8 cellular contexts compared by ENCODE assay signal in genomic region chr4:140154572-140154891, GRCh38. TPM values are rescaled to one million over a fixed set of nuclear protein-coding genes. Genes with fewer than 3 reads are reported as not detected.
DNase-seq lines count a peak whose midpoint lies in the region; ATAC-seq and TF ChIP-seq lines count a peak whose summit lies in the region.

No MANE protein-coding gene starts in this region.

- TF ChIP-seq CTCF in OCI-LY7 (conservative IDR thresholded peaks at IDR 0.05; ENCODE audit: low read length) (no peak; the same call in 1 of the 2 replicates), epithelial cell of esophagus (IDR thresholded peaks at IDR 0.05; ENCODE audit: insufficient read depth, low read depth, low read length, missing control alignments) (no peak), parathyroid adenoma (IDR thresholded peaks at IDR 0.05) (no peak)

- H3K9me3 ChIP-seq in OCI-LY7 (ENCODE audit: low read length) (no peaks in the 10 kb centered on the region), parathyroid adenoma (ENCODE audit: control insufficient read depth, low read length) (no peaks in the 10 kb centered on the region)

- H3K79me2 ChIP-seq in OCI-LY7 (ENCODE audit: insufficient read depth, low read depth, low read length) = no peaks in the 10 kb centered on the region
- H3K79me2 ChIP-seq in parathyroid adenoma = no peaks in the 10 kb centered on the region

- H3K9ac ChIP-seq in parathyroid adenoma = no peak overlapping the region

- no peak for ATAC-seq in GM21528 (IDR thresholded peaks at IDR 0.05; ENCODE audit: low FRiP score, unreplicated experiment)

- POLR2A ChIA-PET in OCI-LY7 (lab: Charles Lee) = interaction anchor here (1.0 kb wide), 1 partner anchor 88 kb away, joined by 3 read pairs; no protein-coding TSS in a partner anchor

- H3K36me3 ChIP-seq in OCI-LY7 (ENCODE audit: insufficient read depth, low read length) (no peaks in the 10 kb centered on the region), parathyroid adenoma (ENCODE audit: control insufficient read depth, insufficient read depth, low read length) (no peaks in the 10 kb centered on the region)

- intact Hi-C loops in OCI-LY7 (cut with micrococcal nuclease; ENCODE audit: unreplicated experiment) (loop anchor here (1.0 to 10.0 kb wide), 6 partner anchors 95 to 1137 kb away; partner anchors contain the start of genes NOCT, RAB33B and SETD7), head of caudate nucleus (cut with DNase I) (loop anchor here (5.0 to 10.0 kb wide), 4 partner anchors 102 to 417 kb away; no protein-coding TSS in a partner anchor)

- peak overlapping the region; percentile 81 for H3K4me2 ChIP-seq in OCI-LY7 (ENCODE audit: low read length)
- H3K4me2 ChIP-seq in parathyroid adenoma (ENCODE audit: low read length) = peak overlapping the region; percentile 99

- H3K27ac ChIP-seq in OCI-LY7 (ENCODE audit: low read depth, low read length, poor library complexity, severe bottlenecking) (peak overlapping the region; percentile 52), parathyroid adenoma (peak overlapping the region; percentile 98)

- H4K20me1 ChIP-seq in OCI-LY7 (ENCODE audit: insufficient read depth, low read length) = no peaks in the 10 kb centered on the region

- H2AFZ ChIP-seq in OCI-LY7 (ENCODE audit: low read length) (peak overlapping the region; percentile 95), parathyroid adenoma (peak overlapping the region; percentile 90)

- BruUV-seq in OCI-LY7 (replicated peaks; lab: Mats Ljungman, UMichigan) = no TSS peak

- no peaks in the 10 kb centered on the region for H3K9me2 ChIP-seq in OCI-LY7 (ENCODE audit: insufficient read depth, low read length)

- peaks cover 59% of the 10 kb centered on the region for H3K4me1 ChIP-seq in OCI-LY7 (ENCODE audit: insufficient read depth, low read length, poor library complexity, severe bottlenecking)
- H3K4me1 ChIP-seq in parathyroid adenoma = no peaks in the 10 kb centered on the region

- CTCF ChIA-PET in OCI-LY7 (lab: Charles Lee; ENCODE audit: unreplicated experiment) = no interaction called here

- peak; percentile 54 for DNase-seq in DMS153 (lab: John Stamatoyannopoulos, UW)
- DNase-seq in OCI-LY7 (ENCODE audit: low spot score) = no peak
- DNase-seq in epithelial cell of esophagus (ENCODE audit: low read depth) = no peak
- DNase-seq in iPS-NIHi11 (ENCODE audit: low spot score) = no peak
- DNase-seq in COLO668 (lab: John Stamatoyannopoulos, UW; ENCODE audit: unreplicated experiment) = no peak
- no peak for DNase-seq in head of caudate nucleus

- no peaks in the 10 kb centered on the region for H3K27me3 ChIP-seq in parathyroid adenoma (ENCODE audit: control insufficient read depth, insufficient read depth, low read length)

- peak overlapping the region; percentile 72 for H3K4me3 ChIP-seq in OCI-LY7 (ENCODE audit: low read depth, low read length, poor library complexity, severe bottlenecking)
- H3K4me3 ChIP-seq in epithelial cell of esophagus (ENCODE audit: low read length) = peak overlapping the region; percentile 94
- H3K4me3 ChIP-seq in parathyroid adenoma (ENCODE audit: low read depth, low read length) = peak overlapping the region; percentile 92

RNA-seq across cellular contexts. Expression of gene MAML3, which starts 0.5 kb away (rescaled TPM):
- total RNA-seq in OCI-LY7 (2014; rRNA removed; shearing (Covaris generic)) = 1.2 and 1.8 TPM in 2 replicates
- 0.74 and 0.80 TPM in 2 replicates for total RNA-seq in OCI-LY7 (2022)
